Comparison of ENCODE assay signal across 15 cellular contexts in genomic region chr15:62899090-62899493, GRCh38.
DNase-seq lines count a peak whose midpoint lies in the region; ATAC-seq, FAIRE-seq and TF ChIP-seq lines count a peak whose summit lies in the region.
"Had no signal": no experiment of that assay in that cellular context is flagged by ENCODE, and none has a peak within 500 bp of the region (broad histone marks: within the 10 kb centered on the region; RNA-seq: fewer than 3 reads in every experiment).

No MANE protein-coding gene starts in this region.

- WGBS in A549 (ENCODE audit: missing lambda C conversion rate): 42% methylated on average over 2 of the region's 2 CpGs

- intact Hi-C loops in PC-9 (cut with micrococcal nuclease; ENCODE audit: unreplicated experiment): loop anchor here (5.0 kb wide), 1 partner anchor 193 kb away; no protein-coding TSS in a partner anchor

- no TSS peak for BruUV-seq in PC-9 (replicated peaks; lab: Mats Ljungman, UMichigan)

- H3K27me3 ChIP-seq in PC-9 (ENCODE audit: insufficient read depth, low read depth): no peaks in the 10 kb centered on the region
- H3K27me3 ChIP-seq in cardiac muscle cell: no peaks in the 10 kb centered on the region
- H3K27me3 ChIP-seq in neutrophil: no peaks in the 10 kb centered on the region

- ATAC-seq in A549: no peak
- no peak for ATAC-seq in GM18498 (IDR thresholded peaks at IDR 0.05; ENCODE audit: unreplicated experiment)

- H3K27ac ChIP-seq in A549: peak overlapping the region; percentile 98 to 99
- H3K27ac ChIP-seq in PC-9: peak overlapping the region; percentile 80
- peak overlapping the region; percentile 64 for H3K27ac ChIP-seq in cardiac muscle cell
- peak overlapping the region; percentile 79 for H3K27ac ChIP-seq in neutrophil

- TF ChIP-seq CTCF in A549 (IDR thresholded peaks at IDR 0.05) (no peak), PC-9 (conservative IDR thresholded peaks at IDR 0.05) (no peak), cardiac muscle cell (IDR thresholded peaks at IDR 0.05; ENCODE audit: low read depth, low read length) (no peak), neutrophil (IDR thresholded peaks at IDR 0.05) (no peak)

- no peaks in the 10 kb centered on the region for H3K9me2 ChIP-seq in PC-9 (ENCODE audit: insufficient read depth)

- no peaks in the 10 kb centered on the region for H4K20me1 ChIP-seq in PC-9 (ENCODE audit: insufficient read depth)

- TF ChIP-seq POLR2A in A549 (IDR thresholded peaks at IDR 0.05; ENCODE audit: low read length): no peak
- TF ChIP-seq POLR2A in erythroblast (IDR thresholded peaks at IDR 0.05; ENCODE audit: low read length): no peak

- peak overlapping the region; percentile 73 for H3K4me2 ChIP-seq in A549
- H3K4me2 ChIP-seq in PC-9: peak overlapping the region; percentile 33

- no peak for TF ChIP-seq EP300 in A549 (IDR thresholded peaks at IDR 0.05)

- no peak overlapping the region for H3K4me3 ChIP-seq in A549
- no peak overlapping the region for H3K4me3 ChIP-seq in PC-9
- no peak overlapping the region for H3K4me3 ChIP-seq in cardiac muscle cell
- no peak overlapping the region for H3K4me3 ChIP-seq in neutrophil (ENCODE audit: low read depth in 1 of 2, low read length in 1 of 2)

- no peaks in the 10 kb centered on the region for H3K9me3 ChIP-seq in A549
- H3K9me3 ChIP-seq in PC-9 (ENCODE audit: insufficient read depth, low read depth): no peaks in the 10 kb centered on the region
- no peaks in the 10 kb centered on the region for H3K9me3 ChIP-seq in cardiac muscle cell (ENCODE audit: low read depth)
- H3K9me3 ChIP-seq in neutrophil: no peaks in the 10 kb centered on the region

- DNase-seq in A549 (ENCODE audit: low read depth in 1 of 2, low spot score in 1 of 2) (peak in 1 of 2 experiments; percentile 58), PC-9 (peak; percentile 27 to 71), cardiac muscle cell (ENCODE audit: low read depth in 1 of 2, low spot score in 1 of 2) (peak in 1 of 2 donors; percentile 78), DMS153 treated with DMSO at 0.1 percent for 48 hours (lab: John Stamatoyannopoulos, UW; ENCODE audit: unreplicated experiment) (no peak), RKO (ENCODE audit: low spot score) (no peak), erythroblast (lab: John Stamatoyannopoulos, UW) (no peak)
- DNase-seq: activated B cell treated with CpG ODN at 0.5 μM for 24 hours; DMS79 treated with DMSO at 0.1 percent for 48 hours; effector memory CD4-positive, alpha-beta T cell; head of caudate nucleus; KG1; NCI-H226; SHP77 treated with DMSO at 0.1 percent for 48 hours had no signal

- CTCF ChIA-PET in A549 (lab: Yijun Ruan, JAX) (interaction anchor here (0.5 to 6.8 kb wide), 13 partner anchors 8 to 152 kb away, joined by 3 to 76 read pairs (median 5); partner anchors contain the start of gene TPM1), PC-9 (lab: Charles Lee) (interaction anchor here (0.7 to 0.9 kb wide), 2 partner anchors 23 to 46 kb away, joined by 3 to 5 read pairs; no protein-coding TSS in a partner anchor)

- no peaks in the 10 kb centered on the region for H3K36me3 ChIP-seq in PC-9 (ENCODE audit: low read depth)
- H3K36me3 ChIP-seq in cardiac muscle cell: no peaks in the 10 kb centered on the region
- H3K36me3 ChIP-seq in neutrophil: no peaks in the 10 kb centered on the region

- peaks cover 75% of the 10 kb centered on the region for H3K4me1 ChIP-seq in A549
- peaks cover 64% of the 10 kb centered on the region for H3K4me1 ChIP-seq in PC-9 (replicated peaks; ENCODE audit: insufficient read depth)
- peaks cover 83% of the 10 kb centered on the region for H3K4me1 ChIP-seq in cardiac muscle cell (ENCODE audit: low read depth)
- peaks cover 68 to 71% of the 10 kb centered on the region in 2 experiments for H3K4me1 ChIP-seq in neutrophil (ENCODE audit: control insufficient read depth in 1 of 2, insufficient read depth in 1 of 2, low read depth in 1 of 2, low read length in 1 of 2)

- H3F3A ChIP-seq in PC-9 (ENCODE audit: insufficient read depth, low read depth): peaks cover 48% of the 10 kb centered on the region

- no peaks in the 10 kb centered on the region for H3K79me2 ChIP-seq in PC-9 (ENCODE audit: low read depth)

- no peak overlapping the region for H2AFZ ChIP-seq in PC-9

- POLR2A ChIA-PET in A549 (lab: Yijun Ruan, JAX): interaction anchor here (1.0 to 5.3 kb wide), 2 partner anchors 48 to 147 kb away, joined by 5 to 98 read pairs; partner anchors contain the start of gene TPM1
- POLR2A ChIA-PET in PC-9 (lab: Charles Lee; ENCODE audit: unreplicated experiment): no interaction called here

- FAIRE-seq in A549 (lab: Jason Lieb, UNC): no peak

- no peak; a peak in 1 of 5 replicates for TF ChIP-seq RAD21 in A549 (conservative IDR thresholded peaks at IDR 0.05 in 1 of 2, IDR thresholded peaks at IDR 0.05 in 1 of 2)

TF ChIP-seq in A549, 52 proteins besides CTCF, POLR2A, EP300 and RAD21:
- TF ChIP-seq HOXB13 (CRISPR knock-in tag; IDR thresholded peaks at IDR 0.05; ENCODE audit: low read depth): peak; percentile 10; the same call in 1 of the 2 replicates
- no peak for TF ChIP-seq ZC3H11A (IDR thresholded peaks at IDR 0.05)

Comparison
In these comparisons a context has a peak if more than half of its experiments do, and no peak if none do; other contexts are left out.
1. DNase-seq: peak in PC-9 (2 of 2); none in DMS153 treated with DMSO at 0.1 percent for 48 hours (single experiment), RKO (single experiment) and erythroblast (0 of 2).
2. Peak in every context shown above with its lines, with median percentiles within 50 percentile points of each other: H3K27ac ChIP-seq.